Comparison of ENCODE assay signal across 2 cellular contexts in genomic region chr5:40879163-40879942, GRCh38.
TF ChIP-seq lines count a peak whose summit lies in the region.

No MANE protein-coding gene starts in this region.

TF ChIP-seq in HCT116, 20 proteins besides CTCF, POLR2A, EP300 and RAD21:
- TF ChIP-seq ZFX (IDR thresholded peaks at IDR 0.05) (no peak), CEBPB (IDR thresholded peaks at IDR 0.05; ENCODE audit: low read depth) (no peak), YY1 (IDR thresholded peaks at IDR 0.05; ENCODE audit: extremely low read depth, insufficient replicate concordance, low read depth, low read length) (no peak), JUND (IDR thresholded peaks at IDR 0.05) (no peak), POLR2AphosphoS5 (IDR thresholded peaks at IDR 0.05; ENCODE audit: low read depth, low read length) (no peak), REST (IDR thresholded peaks at IDR 0.05; ENCODE audit: low read depth) (no peak), EZH2 (IDR thresholded peaks at IDR 0.05) (no peak), MAX (IDR thresholded peaks at IDR 0.05) (no peak), FOSL1 (IDR thresholded peaks at IDR 0.05; ENCODE audit: low read depth) (no peak), ELF1 (IDR thresholded peaks at IDR 0.05; ENCODE audit: borderline replicate concordance, low read depth) (no peak), ZBTB33 (IDR thresholded peaks at IDR 0.05; ENCODE audit: extremely low read depth, insufficient replicate concordance, low read length) (no peak), TCF7L2 (IDR thresholded peaks at IDR 0.05; ENCODE audit: borderline replicate concordance, extremely low read depth, insufficient read depth, insufficient read length) (no peak), ATF3 (IDR thresholded peaks at IDR 0.05) (no peak)
TF ChIP-seq in HCT116: peak in this region for 0.

TF ChIP-seq in HepG2, 621 proteins besides CTCF, POLR2A, EP300 and RAD21:
- TF ChIP-seq SMC3 (IDR thresholded peaks at IDR 0.05; ENCODE audit: low read length) = peak; percentile 29; the same call in 1 of the 2 replicates
- TF ChIP-seq ETV5 (CRISPR knock-in tag; IDR thresholded peaks at IDR 0.05; ENCODE audit: borderline replicate concordance) = no peak
- peak; percentile 76 for TF ChIP-seq STAG1 (CRISPR knock-in tag; IDR thresholded peaks at IDR 0.05)
